In the genomic region with DNA sequence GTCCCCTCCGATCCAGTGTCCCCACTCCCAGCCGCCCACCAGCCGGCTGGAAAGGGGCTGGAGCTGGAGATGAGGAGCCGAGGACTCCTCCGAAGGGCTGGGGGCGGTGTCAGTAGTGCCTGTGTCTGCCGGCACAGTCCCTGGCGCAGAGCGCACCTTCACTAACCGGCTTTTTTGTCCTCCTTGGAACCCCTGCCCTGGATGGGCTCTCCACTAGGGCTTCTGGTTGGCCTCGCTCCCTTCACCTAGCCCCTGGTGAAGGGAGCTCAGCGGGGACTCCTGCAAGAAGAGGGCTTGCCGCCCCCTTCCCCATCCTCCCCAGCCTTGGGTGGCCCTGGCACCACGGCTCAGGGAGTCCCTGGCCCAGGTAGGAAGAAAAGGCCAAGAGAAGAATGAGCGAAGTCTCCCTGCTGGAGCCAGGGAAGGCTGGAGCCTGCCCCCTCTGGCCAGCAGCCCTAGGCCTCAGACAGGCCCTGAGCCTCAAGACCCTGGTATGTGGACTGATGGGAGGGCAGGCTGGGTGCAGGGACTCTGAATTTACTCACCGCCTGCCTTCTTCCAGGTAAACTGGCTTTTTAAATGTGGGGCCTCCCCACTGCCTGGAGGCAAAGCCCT, we compare ENCODE assay signal across 15 cellular contexts. TPM values are rescaled to one million over a fixed set of nuclear protein-coding genes. Genes with fewer than 3 reads are reported as not detected.
DNase-seq lines count a peak whose midpoint lies in the region; ATAC-seq and TF ChIP-seq lines count a peak whose summit lies in the region.
"Had no signal": no experiment of that assay in that cellular context is flagged by ENCODE, and none has a peak within 500 bp of the region (broad histone marks: within the 10 kb centered on the region; RNA-seq: fewer than 3 reads in every experiment).

No MANE protein-coding gene starts in this region.

- H3K27ac Mint-ChIP-seq in glutamatergic neuron (ENCODE audit: unreplicated experiment), result no peak overlapping the region
- no peak overlapping the region for H3K27ac Mint-ChIP-seq in activated CD4-positive, alpha-beta T cell treated with anti-CD3 and anti-CD28 coated beads, Interleukin-2, amount 10 ng/mL, durations not matched to agents 7 days and 5 days

- DNase-seq in DMS 273 (lab: John Stamatoyannopoulos, UW; ENCODE audit: unreplicated experiment) (peak; percentile 50), DMS 273 treated with DMSO at 0.1 percent for 48 hours (lab: John Stamatoyannopoulos, UW) (no peak), HuH-7 (ENCODE audit: low spot score) (peak; percentile 51), glutamatergic neuron (peak; percentile 40), osteoblast (ENCODE audit: insufficient read length, low spot score, missing footprints) (peak; percentile 85), MG63 (no peak)
- no peak for DNase-seq in activated CD4-positive, alpha-beta T cell treated with anti-CD3 and anti-CD28 coated beads, Interleukin-2, amount 10 ng/mL, durations not matched to agents 7 days and 5 days
- DNase-seq: activated CD4-positive, alpha-beta T cell treated with anti-CD3 and anti-CD28 coated beads for 1 hour; DMS153; NCI-H1694; NK-92 treated with Interleukin-12 subunit alpha and Interleukin-12 subunit beta, amount 100 ng/mL, for 24 hours had no signal

- H3K79me2 ChIP-seq in osteoblast (ENCODE audit: insufficient read depth, low read length), result no peaks in the 10 kb centered on the region

- H3K36me3 Mint-ChIP-seq in glutamatergic neuron (ENCODE audit: unreplicated experiment), result no peaks in the 10 kb centered on the region
- no peaks in the 10 kb centered on the region for H3K36me3 Mint-ChIP-seq in activated CD4-positive, alpha-beta T cell treated with anti-CD3 and anti-CD28 coated beads, Interleukin-2, amount 10 ng/mL, durations not matched to agents 7 days and 5 days (ENCODE audit: low read depth)

- H3K4me2 ChIP-seq in osteoblast (ENCODE audit: insufficient read depth, low read length), result no peak overlapping the region

- no peak overlapping the region for H2AFZ ChIP-seq in osteoblast (ENCODE audit: low read length)

- peaks cover 4% of the 10 kb centered on the region for H4K20me1 ChIP-seq in osteoblast (ENCODE audit: insufficient read depth, low read length)

- peaks cover 42% of the 10 kb centered on the region for H3K27me3 ChIP-seq in osteoblast (ENCODE audit: insufficient read depth, low read length)
- H3K27me3 ChIP-seq in MG63, result peaks cover 20% of the 10 kb centered on the region

- H3K4me3 ChIP-seq in osteoblast (ENCODE audit: insufficient read depth, low read length), result no peak overlapping the region
- no peak overlapping the region for H3K4me3 ChIP-seq in MG63

- no peaks in the 10 kb centered on the region for H3K4me1 Mint-ChIP-seq in glutamatergic neuron (ENCODE audit: low read depth, unreplicated experiment)
- peaks cover 7% of the 10 kb centered on the region for H3K4me1 Mint-ChIP-seq in activated CD4-positive, alpha-beta T cell treated with anti-CD3 and anti-CD28 coated beads, Interleukin-2, amount 10 ng/mL, durations not matched to agents 7 days and 5 days

- no peak overlapping the region for H3K4me3 Mint-ChIP-seq in glutamatergic neuron (ENCODE audit: unreplicated experiment)
- no peak overlapping the region for H3K4me3 Mint-ChIP-seq in activated CD4-positive, alpha-beta T cell treated with anti-CD3 and anti-CD28 coated beads, Interleukin-2, amount 10 ng/mL, durations not matched to agents 7 days and 5 days

- ATAC-seq in GM21528 (IDR thresholded peaks at IDR 0.05; ENCODE audit: low FRiP score, unreplicated experiment), result no peak

- TF ChIP-seq CTCF in glutamatergic neuron (IDR thresholded peaks at IDR 0.05; ENCODE audit: partially characterized antibody, unreplicated experiment) (no peak), osteoblast (IDR thresholded peaks at IDR 0.05; ENCODE audit: extremely low read depth, low read depth, low read length) (no peak)

- H3K27me3 Mint-ChIP-seq in glutamatergic neuron (ENCODE audit: unreplicated experiment), result peaks cover 30% of the 10 kb centered on the region
- H3K27me3 Mint-ChIP-seq in activated CD4-positive, alpha-beta T cell treated with anti-CD3 and anti-CD28 coated beads, Interleukin-2, amount 10 ng/mL, durations not matched to agents 7 days and 5 days, result peaks cover 35% of the 10 kb centered on the region

- H3K9me3 Mint-ChIP-seq in glutamatergic neuron (ENCODE audit: unreplicated experiment), result peaks cover 10% of the 10 kb centered on the region
- no peaks in the 10 kb centered on the region for H3K9me3 Mint-ChIP-seq in activated CD4-positive, alpha-beta T cell treated with anti-CD3 and anti-CD28 coated beads, Interleukin-2, amount 10 ng/mL, durations not matched to agents 7 days and 5 days

- H3K36me3 ChIP-seq in osteoblast (ENCODE audit: insufficient read depth, low read length) (no peaks in the 10 kb centered on the region), MG63 (no peaks in the 10 kb centered on the region)
- H3K36me3 ChIP-seq: upper lobe of left lung had no signal

- no peaks in the 10 kb centered on the region for H3K9me3 ChIP-seq in osteoblast (ENCODE audit: low read depth, low read length)
- H3K9me3 ChIP-seq in MG63, result no peaks in the 10 kb centered on the region
- H3K9me3 ChIP-seq: upper lobe of left lung had no signal

- no peak overlapping the region for H3K27ac ChIP-seq in osteoblast (ENCODE audit: low read depth, low read length)
- H3K27ac ChIP-seq: 22Rv1, upper lobe of left lung had no signal

- POLR2A ChIA-PET in activated CD4-positive, alpha-beta T cell treated with anti-CD3 and anti-CD28 coated beads, Interleukin-2, amount 10 ng/mL, durations not matched to agents 7 days and 5 days (lab: Charles Lee), result no interaction called here

- CTCF ChIA-PET in activated CD4-positive, alpha-beta T cell treated with anti-CD3 and anti-CD28 coated beads, Interleukin-2, amount 10 ng/mL, durations not matched to agents 7 days and 5 days (lab: Charles Lee), result no interaction called here

- H3K4me1 ChIP-seq in osteoblast (ENCODE audit: insufficient read depth, low read length), result no peaks in the 10 kb centered on the region

RNA-seq across cellular contexts. Expression of gene ECEL1, which starts 0.6 kb away (rescaled TPM):
- total RNA-seq in glutamatergic neuron (ENCODE audit: unreplicated experiment), result 2.3 TPM
- total RNA-seq in osteoblast, result not detected in 2 replicates
- total RNA-seq in MG63 (2014; rRNA removed; shearing (Covaris generic); ENCODE audit: low replicate concordance), result not detected in 2 replicates
- not detected for total RNA-seq in activated CD4-positive, alpha-beta T cell treated with anti-CD3 and anti-CD28 coated beads, Interleukin-2, amount 10 ng/mL, durations not matched to agents 7 days and 5 days

RNA-seq across cellular contexts. Expression of gene PRSS56, which starts 32.0 kb away (rescaled TPM):
- total RNA-seq in glutamatergic neuron (ENCODE audit: unreplicated experiment) (not detected), osteoblast (not detected in 2 replicates)
- not detected in 2 replicates for total RNA-seq in MG63 (2014; rRNA removed; shearing (Covaris generic); ENCODE audit: low replicate concordance)
- total RNA-seq in activated CD4-positive, alpha-beta T cell treated with anti-CD3 and anti-CD28 coated beads, Interleukin-2, amount 10 ng/mL, durations not matched to agents 7 days and 5 days, result not detected
- total RNA-seq: upper lobe of left lung had no signal

RNA-seq across cellular contexts. Expression of gene ALPI, which starts 32.3 kb away (rescaled TPM):
- total RNA-seq in glutamatergic neuron (ENCODE audit: unreplicated experiment) (not detected), osteoblast (not detected in 2 replicates)
- not detected in 2 replicates for total RNA-seq in MG63 (2014; rRNA removed; shearing (Covaris generic); ENCODE audit: low replicate concordance)
- total RNA-seq in activated CD4-positive, alpha-beta T cell treated with anti-CD3 and anti-CD28 coated beads, Interleukin-2, amount 10 ng/mL, durations not matched to agents 7 days and 5 days, result not detected
- total RNA-seq: skeletal muscle tissue, upper lobe of left lung had no signal

RNA-seq across cellular contexts. Expression of gene CHRND, which starts 37.8 kb away (rescaled TPM):
- total RNA-seq in glutamatergic neuron (ENCODE audit: unreplicated experiment) (2.2 TPM), osteoblast (not detected in 2 replicates)
- total RNA-seq in MG63 (2014; rRNA removed; shearing (Covaris generic); ENCODE audit: low replicate concordance), result not detected in 2 replicates
- total RNA-seq in activated CD4-positive, alpha-beta T cell treated with anti-CD3 and anti-CD28 coated beads, Interleukin-2, amount 10 ng/mL, durations not matched to agents 7 days and 5 days, result not detected
- total RNA-seq: upper lobe of left lung had no signal

RNA-seq across cellular contexts. Expression of gene CHRNG, which starts 51.3 kb away (rescaled TPM):
- total RNA-seq in glutamatergic neuron (ENCODE audit: unreplicated experiment) (3.5 TPM), osteoblast (not detected in 2 replicates)
- not detected in 2 replicates for total RNA-seq in MG63 (2014; rRNA removed; shearing (Covaris generic); ENCODE audit: low replicate concordance)
- not detected for total RNA-seq in activated CD4-positive, alpha-beta T cell treated with anti-CD3 and anti-CD28 coated beads, Interleukin-2, amount 10 ng/mL, durations not matched to agents 7 days and 5 days
- total RNA-seq: upper lobe of left lung had no signal

Comparison
In these comparisons a context has a peak if more than half of its experiments do, and no peak if none do; other contexts are left out.
1. DNase-seq: peak in DMS 273 (single experiment), HuH-7 (single experiment), glutamatergic neuron (single experiment) and osteoblast (single experiment); none in DMS 273 treated with DMSO at 0.1 percent for 48 hours (single experiment), MG63 (single experiment) and activated CD4-positive, alpha-beta T cell treated with anti-CD3 and anti-CD28 coated beads, Interleukin-2, amount 10 ng/mL, durations not matched to agents 7 days and 5 days (single experiment).